ENCODE assay signal across 23 cellular contexts in the genomic region with DNA sequence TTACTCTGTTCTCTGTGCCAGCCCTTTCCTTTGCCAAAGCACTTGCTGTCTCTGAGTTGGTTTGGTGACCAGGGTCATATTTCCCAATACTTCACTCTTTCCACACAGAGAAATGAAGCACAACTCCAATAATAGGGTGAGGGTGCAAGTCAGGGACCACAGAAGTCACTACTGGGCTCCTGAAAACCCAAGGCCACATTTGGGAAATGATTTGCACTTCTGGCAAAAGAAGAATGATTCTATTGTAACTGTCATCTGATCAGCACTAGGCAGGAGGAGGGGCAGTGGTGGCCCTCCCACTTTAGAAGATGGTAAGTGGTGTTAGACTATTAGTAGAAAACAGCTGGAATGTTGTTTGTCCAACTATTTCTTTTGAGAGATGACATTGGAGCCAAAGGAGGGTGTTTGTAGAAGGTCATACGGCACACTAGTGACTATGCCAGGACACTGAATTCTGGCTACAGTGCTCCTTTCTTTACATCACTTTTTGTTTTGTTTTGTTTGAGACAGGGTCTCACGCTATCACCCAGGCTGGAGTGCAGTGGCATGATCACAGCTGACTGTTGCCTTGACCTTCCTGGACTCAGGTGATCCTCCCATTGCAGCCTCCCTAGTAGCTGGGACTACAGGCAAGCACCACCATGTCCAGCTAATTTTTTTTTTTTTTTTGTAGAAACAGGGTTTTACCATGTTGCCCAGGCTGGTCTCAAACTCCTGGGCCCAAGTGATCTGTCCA. TPM values are rescaled to one million over a fixed set of nuclear protein-coding genes. Genes with fewer than 3 reads are reported as not detected.
DNase-seq lines count a peak whose midpoint lies in the region; ATAC-seq and TF ChIP-seq lines count a peak whose summit lies in the region.
"Had no signal": no experiment of that assay in that cellular context is flagged by ENCODE, and none has a peak within 500 bp of the region (broad histone marks: within the 10 kb centered on the region; RNA-seq: fewer than 3 reads in every experiment).

No MANE protein-coding gene starts in this region.

- DNase-seq in SKM-1 treated with dmso at 0.1 percent for 144 hours (lab: John Stamatoyannopoulos, UW; ENCODE audit: unreplicated experiment) (peak; percentile 78), SKM-1 (lab: John Stamatoyannopoulos, UW; ENCODE audit: unreplicated experiment) (no peak), foreskin melanocyte (peak; percentile 37), midbrain (lab: John Stamatoyannopoulos, UW) (peak; percentile 75), tibial nerve (ENCODE audit: low spot score in 2 of 2) (no peak), UCSD-AML1 (lab: John Stamatoyannopoulos, UW; ENCODE audit: unreplicated experiment) (no peak), H7 (no peak)
- DNase-seq in natural killer cell treated with Interleukin-12 subunit alpha and Interleukin-12 subunit beta and Interleukin-15 and Interleukin-18, amount 100 ng/mL, for 72 hours (ENCODE audit: low spot score), result no peak
- DNase-seq: activated CD4-positive, alpha-beta T cell treated with anti-CD3 and anti-CD28 coated beads for 4 hours; activated naive CD4-positive, alpha-beta T cell treated with anti-CD3 and anti-CD28 coated beads for 36 hours; activated T-cell treated with anti-CD3 and anti-CD28 coated beads, Interleukin-2, amount 50 U/mL, for 48 hours; central memory CD4-positive, alpha-beta T cell; EL; H9; NCI-H82; PC-9; SJCRH30; stimulated activated CD4-positive, alpha-beta T cell treated with anti-CD3 and anti-CD28 coated beads, Interleukin-12 subunit alpha, Interleukin-12 subunit beta, amount 100 ng/mL, for 4 hours; T-helper 17 cell had no signal

- H3K36me3 ChIP-seq in tibial nerve (no peaks in the 10 kb centered on the region), H7 (replicated peaks; ENCODE audit: control insufficient read depth, insufficient read depth, low read length) (no peaks in the 10 kb centered on the region)
- H3K36me3 ChIP-seq: SJCRH30 had no signal

- no peaks in the 10 kb centered on the region for H3K27me3 ChIP-seq in tibial nerve
- H3K27me3 ChIP-seq in H7 (ENCODE audit: control insufficient read depth, insufficient read depth, low read length), result no peaks in the 10 kb centered on the region
- H3K27me3 ChIP-seq: hepatocyte, SJCRH30 had no signal

- H3K27me3 Mint-ChIP-seq in natural killer cell treated with Interleukin-12 subunit alpha and Interleukin-12 subunit beta and Interleukin-15 and Interleukin-18, amount 100 ng/mL, for 72 hours, result no peaks in the 10 kb centered on the region
- H3K27me3 Mint-ChIP-seq: stimulated activated naive CD8-positive, alpha-beta T cell treated with anti-CD3 and anti-CD28 coated beads, Interleukin-15, Interleukin-2, amounts not matched to agents 100 ng/mL and 50 ng/mL, for 24 hours; T-helper 17 cell had no signal

- 45 to 59% methylated on average over 2 of the region's 2 CpGs for WGBS in tibial nerve, 2 donors

- H3K4me1 ChIP-seq in tibial nerve, result peaks cover 0 to 19% (median 5%) of the 10 kb centered on the region in 4 donors
- H3K4me1 ChIP-seq: SJCRH30 had no signal

- peak in 1 of 2 donors; percentile 64 for TF ChIP-seq EP300 in tibial nerve (IDR thresholded peaks at IDR 0.05)

- H3K27ac Mint-ChIP-seq in natural killer cell treated with Interleukin-12 subunit alpha and Interleukin-12 subunit beta and Interleukin-15 and Interleukin-18, amount 100 ng/mL, for 72 hours, result no peak overlapping the region
- H3K27ac Mint-ChIP-seq: activated naive CD4-positive, alpha-beta T cell treated with anti-CD3 and anti-CD28 coated beads for 36 hours; H9; stimulated activated naive CD8-positive, alpha-beta T cell treated with anti-CD3 and anti-CD28 coated beads, Interleukin-15, Interleukin-2, amounts not matched to agents 100 ng/mL and 50 ng/mL, for 24 hours; T-helper 17 cell had no signal

- peaks cover 10% of the 10 kb centered on the region for H3K36me3 Mint-ChIP-seq in natural killer cell treated with Interleukin-12 subunit alpha and Interleukin-12 subunit beta and Interleukin-15 and Interleukin-18, amount 100 ng/mL, for 72 hours

- ATAC-seq in natural killer cell treated with Interleukin-12 subunit alpha and Interleukin-12 subunit beta and Interleukin-15 and Interleukin-18, amount 100 ng/mL, for 72 hours, result no peak
- ATAC-seq: T-helper 17 cell had no signal

- H3K4me3 ChIP-seq in tibial nerve (no peak overlapping the region), H7 (ENCODE audit: insufficient read depth, low read depth, low read length) (no peak overlapping the region)
- H3K4me3 ChIP-seq: hepatocyte, PC-9, SJCRH30 had no signal

- H3K27ac ChIP-seq in tibial nerve, result peak overlapping the region; percentile 29 to 73 (median 50)
- H3K27ac ChIP-seq: C4-2B, hepatocyte, HL-60, PC-9, SJCRH30 had no signal

- TF ChIP-seq POLR2A in tibial nerve (IDR thresholded peaks at IDR 0.05), result no peak

- H3K9me3 Mint-ChIP-seq in natural killer cell treated with Interleukin-12 subunit alpha and Interleukin-12 subunit beta and Interleukin-15 and Interleukin-18, amount 100 ng/mL, for 72 hours, result peaks cover 5% of the 10 kb centered on the region

- TF ChIP-seq CTCF in tibial nerve (IDR thresholded peaks at IDR 0.05), result no peak

- no peaks in the 10 kb centered on the region for H3K9me3 ChIP-seq in tibial nerve

- peaks cover 8 to 12% of the 10 kb centered on the region in 2 donors for H3K4me1 Mint-ChIP-seq in natural killer cell treated with Interleukin-12 subunit alpha and Interleukin-12 subunit beta and Interleukin-15 and Interleukin-18, amount 100 ng/mL, for 72 hours (ENCODE audit: low read depth in 2 of 2)
- H3K4me1 Mint-ChIP-seq: H9, T-helper 17 cell had no signal

- H3K4me3 Mint-ChIP-seq in natural killer cell treated with Interleukin-12 subunit alpha and Interleukin-12 subunit beta and Interleukin-15 and Interleukin-18, amount 100 ng/mL, for 72 hours, result no peak overlapping the region
- H3K4me3 Mint-ChIP-seq: activated naive CD4-positive, alpha-beta T cell treated with anti-CD3 and anti-CD28 coated beads for 36 hours; H9; stimulated activated naive CD8-positive, alpha-beta T cell treated with anti-CD3 and anti-CD28 coated beads, Interleukin-15, Interleukin-2, amounts not matched to agents 100 ng/mL and 50 ng/mL, for 24 hours; T-helper 17 cell had no signal

RNA-seq across cellular contexts. Expression of a gene that starts 10.8 kb away (rescaled TPM):
- total RNA-seq in tibial nerve, result 100 to 1,000 TPM in 1 of 4 donors, 10 to 100 TPM in 3; 42.2 to 107 (median 55.9) TPM
- 14.5 and 17.7 TPM in 2 replicates for total RNA-seq in H7 (2014; rRNA removed; shearing (Covaris generic))
- 10 to 100 TPM; 21.3 to 33.9 TPM for total RNA-seq in natural killer cell treated with Interleukin-12 subunit alpha and Interleukin-12 subunit beta and Interleukin-15 and Interleukin-18, amount 100 ng/mL, for 72 hours

RNA-seq across cellular contexts. Expression of a gene that starts 47.5 kb away (rescaled TPM):
- total RNA-seq in tibial nerve, result 10 to 100 TPM; 24.0 to 50.3 (median 32.9) TPM
- total RNA-seq in H7 (2014; rRNA removed; shearing (Covaris generic)), result 1.5 and 1.7 TPM in 2 replicates
- 1 to 10 TPM; 1.6 to 4.3 TPM for total RNA-seq in natural killer cell treated with Interleukin-12 subunit alpha and Interleukin-12 subunit beta and Interleukin-15 and Interleukin-18, amount 100 ng/mL, for 72 hours

Comparison
In these comparisons a context has a peak if more than half of its experiments do, and no peak if none do; other contexts are left out.
1. DNase-seq: peak in SKM-1 treated with dmso at 0.1 percent for 144 hours (single experiment), foreskin melanocyte (single experiment) and midbrain (single experiment); none in SKM-1 (single experiment), tibial nerve (0 of 2), UCSD-AML1 (single experiment), H7 (single experiment) and natural killer cell treated with Interleukin-12 subunit alpha and Interleukin-12 subunit beta and Interleukin-15 and Interleukin-18, amount 100 ng/mL, for 72 hours (single experiment).